Comparison of ENCODE assay signal across 10 cellular contexts in genomic region chr1:220013497-220013896, GRCh38. TPM values are rescaled to one million over a fixed set of nuclear protein-coding genes. Genes with fewer than 3 reads are reported as not detected.
DNase-seq lines count a peak whose midpoint lies in the region; ATAC-seq and TF ChIP-seq lines count a peak whose summit lies in the region.
"Had no signal": no experiment of that assay in that cellular context is flagged by ENCODE, and none has a peak within 500 bp of the region (broad histone marks: within the 10 kb centered on the region; RNA-seq: fewer than 3 reads in every experiment).

No MANE protein-coding gene starts in this region.

- TF ChIP-seq POLR2A in erythroblast (IDR thresholded peaks at IDR 0.05; ENCODE audit: low read length): no peak
- TF ChIP-seq POLR2A in tibial nerve (IDR thresholded peaks at IDR 0.05): no peak

- H3K4me1 ChIP-seq in tibial nerve: peaks cover 0 to 7% (median 0%) of the 10 kb centered on the region in 4 donors

- 79 to 85% methylated on average over 3 of the region's 3 CpGs for WGBS in tibial nerve, 2 donors

- no peaks in the 10 kb centered on the region for H3K9me3 Mint-ChIP-seq in type B pancreatic cell
- H3K9me3 Mint-ChIP-seq: stimulated activated memory B cell treated with anti-CD40 and anti-IgM and Interleukin-4, amounts not matched to agents 10 μg/mL and 1 μg/mL and 100 μg/mL, for 72 hours had no signal

- no peaks in the 10 kb centered on the region for H3K27me3 Mint-ChIP-seq in type B pancreatic cell
- H3K27me3 Mint-ChIP-seq: stimulated activated memory B cell treated with anti-CD40 and anti-IgM and Interleukin-4, amounts not matched to agents 10 μg/mL and 1 μg/mL and 100 μg/mL, for 72 hours had no signal

- H3K36me3 Mint-ChIP-seq in type B pancreatic cell: peaks cover 28% of the 10 kb centered on the region

- peak; percentile 85 for ATAC-seq in GM21381 (IDR thresholded peaks at IDR 0.05; ENCODE audit: unreplicated experiment)
- ATAC-seq in HG03439 (IDR thresholded peaks at IDR 0.05; ENCODE audit: unreplicated experiment): peak; percentile 48
- ATAC-seq: stimulated activated memory B cell treated with anti-CD40 and anti-IgM and Interleukin-4, amounts not matched to agents 10 μg/mL and 1 μg/mL and 100 μg/mL, for 72 hours had no signal

- H3K27ac ChIP-seq in tibial nerve: no peak overlapping the region

- H3K4me3 Mint-ChIP-seq in type B pancreatic cell: no peak overlapping the region
- H3K4me3 Mint-ChIP-seq: stimulated activated memory B cell treated with anti-CD40 and anti-IgM and Interleukin-4, amounts not matched to agents 10 μg/mL and 1 μg/mL and 100 μg/mL, for 72 hours had no signal

- CTCF ChIA-PET in GM10248 (lab: Yijun Ruan, JAX): interaction anchor here (0.6 to 3.0 kb wide), 9 partner anchors 15 to 195 kb away, joined by 3 to 16 read pairs (median 4); partner anchors contain the start of gene EPRS1

- H3K27me3 ChIP-seq in tibial nerve: no peaks in the 10 kb centered on the region
- H3K27me3 ChIP-seq: heart right ventricle had no signal

- no peaks in the 10 kb centered on the region for H3K4me1 Mint-ChIP-seq in type B pancreatic cell (ENCODE audit: unreplicated experiment)

- TF ChIP-seq CTCF in GM10248 (IDR thresholded peaks at IDR 0.05; ENCODE audit: control extremely low read depth, extremely low read depth, low read depth, missing control alignments) (no peak), type B pancreatic cell (conservative IDR thresholded peaks at IDR 0.05) (no peak), tibial nerve (IDR thresholded peaks at IDR 0.05) (no peak)

- DNase-seq in GM10248 (ENCODE audit: extremely low spot score): peak; percentile 32
- peak; percentile 45 for DNase-seq in fibroblast of peridontal ligament (ENCODE audit: extremely low read depth)
- no peak for DNase-seq in type B pancreatic cell (ENCODE audit: extremely low spot score, unreplicated experiment)
- no peak for DNase-seq in erythroblast (lab: John Stamatoyannopoulos, UW)
- DNase-seq in NCI-H2227 (lab: John Stamatoyannopoulos, UW; ENCODE audit: unreplicated experiment): no peak
- no peak for DNase-seq in tibial nerve (ENCODE audit: low spot score in 2 of 2)
- DNase-seq: heart right ventricle had no signal

- H3K4me3 ChIP-seq in tibial nerve: no peak overlapping the region
- H3K4me3 ChIP-seq: heart right ventricle had no signal

- TF ChIP-seq EP300 in tibial nerve (IDR thresholded peaks at IDR 0.05): no peak

- peaks cover 2 to 81% (median 10%) of the 10 kb centered on the region in 3 donors for H3K36me3 ChIP-seq in tibial nerve

- H3K9me3 ChIP-seq in tibial nerve: no peaks in the 10 kb centered on the region
- H3K9me3 ChIP-seq: heart right ventricle had no signal

- POLR2A ChIA-PET in GM10248 (lab: Yijun Ruan, JAX): interaction anchor here (0.6 kb wide), 1 partner anchor 28 kb away, joined by 4 read pairs; no protein-coding TSS in a partner anchor

- no peak overlapping the region for H3K27ac Mint-ChIP-seq in type B pancreatic cell
- H3K27ac Mint-ChIP-seq: stimulated activated memory B cell treated with anti-CD40 and anti-IgM and Interleukin-4, amounts not matched to agents 10 μg/mL and 1 μg/mL and 100 μg/mL, for 72 hours had no signal

RNA-seq across cellular contexts. Expression of gene EPRS1, which starts 32.8 kb away (rescaled TPM):
- total RNA-seq in type B pancreatic cell (ENCODE audit: low replicate concordance) (99.6 and 116 TPM in 2 replicates), tibial nerve (10 to 100 TPM; 38.1 to 53.8 (median 43.4) TPM)

Comparison
In these comparisons a context has a peak if more than half of its experiments do, and no peak if none do; other contexts are left out.
1. DNase-seq: peak in GM10248 (single experiment) and fibroblast of peridontal ligament (single experiment); none in type B pancreatic cell (single experiment), erythroblast (0 of 2), NCI-H2227 (single experiment) and tibial nerve (0 of 2).